1 cellular context compared by ENCODE assay signal in the genomic region with DNA sequence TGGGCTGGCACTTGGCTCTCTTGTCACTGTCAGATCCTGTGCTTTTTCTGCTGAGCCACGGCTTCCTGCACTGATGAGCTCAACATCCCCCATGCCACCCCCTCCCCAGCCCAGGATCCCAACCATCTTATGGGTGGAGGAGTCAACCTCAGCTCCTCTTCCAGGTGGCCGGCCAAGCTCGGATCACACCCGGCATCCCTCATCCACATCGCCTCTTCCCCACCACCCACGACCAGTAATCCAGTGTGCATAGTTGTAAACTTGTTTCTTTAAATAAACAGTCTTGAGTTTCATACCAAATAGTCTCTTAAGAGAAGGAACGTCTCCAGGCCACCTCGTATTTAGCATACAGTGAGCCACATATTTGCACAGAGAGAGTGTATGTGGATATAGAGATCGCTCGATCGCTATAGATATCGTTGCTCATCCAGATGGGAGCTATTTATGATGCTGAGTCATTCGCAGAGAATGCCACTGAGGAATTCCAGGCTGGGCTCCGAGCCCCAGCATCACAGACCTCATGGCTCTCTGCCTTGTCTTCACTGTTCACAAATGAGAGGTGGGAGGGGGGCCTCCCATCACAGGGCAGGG.
A peak's percentile ranks its signal among the peaks of the same experiment; 100 is the strongest.
TF ChIP-seq lines count a peak whose summit lies in the region.

No MANE protein-coding gene starts in this region.

TF ChIP-seq in HEK293, 187 proteins besides CTCF, POLR2A, EP300 and RAD21 (continued from another document):
- TF ChIP-seq, protein P1, sequence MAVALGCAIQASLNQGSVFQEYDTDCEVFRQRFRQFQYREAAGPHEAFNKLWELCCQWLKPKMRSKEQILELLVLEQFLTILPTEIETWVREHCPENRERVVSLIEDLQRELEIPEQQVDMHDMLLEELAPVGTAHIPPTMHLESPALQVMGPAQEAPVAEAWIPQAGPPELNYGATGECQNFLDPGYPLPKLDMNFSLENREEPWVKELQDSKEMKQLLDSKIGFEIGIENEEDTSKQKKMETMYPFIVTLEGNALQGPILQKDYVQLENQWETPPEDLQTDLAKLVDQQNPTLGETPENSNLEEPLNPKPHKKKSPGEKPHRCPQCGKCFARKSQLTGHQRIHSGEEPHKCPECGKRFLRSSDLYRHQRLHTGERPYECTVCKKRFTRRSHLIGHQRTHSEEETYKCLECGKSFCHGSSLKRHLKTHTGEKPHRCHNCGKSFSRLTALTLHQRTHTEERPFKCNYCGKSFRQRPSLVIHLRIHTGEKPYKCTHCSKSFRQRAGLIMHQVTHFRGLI (tag by site-specific recombination; IDR thresholded peaks at IDR 0.05) = no peak
- TF ChIP-seq ZNF169 (tag by site-specific recombination; IDR thresholded peaks at IDR 0.05) (no peak), ZNF791 (tag by site-specific recombination; IDR thresholded peaks at IDR 0.05) (no peak), ZNF776 (tag by site-specific recombination; IDR thresholded peaks at IDR 0.05; ENCODE audit: borderline replicate concordance) (no peak), EGR2 (tag by site-specific recombination; IDR thresholded peaks at IDR 0.05; ENCODE audit: low read depth) (peak; percentile 71), GLI4 (tag by site-specific recombination; IDR thresholded peaks at IDR 0.05) (no peak), ZNF202 (tag by site-specific recombination; IDR thresholded peaks at IDR 0.05; ENCODE audit: borderline replicate concordance) (no peak), ZBTB17 (tag by site-specific recombination; IDR thresholded peaks at IDR 0.05) (peak; percentile 81), YY2 (tag by site-specific recombination; IDR thresholded peaks at IDR 0.05) (no peak), ZEB2 (tag by site-specific recombination; IDR thresholded peaks at IDR 0.05) (0 out of 2 replicates have a peak, but pooled peaks have one; percentile 28), SP7 (tag by site-specific recombination; IDR thresholded peaks at IDR 0.05) (0 out of 2 replicates have a peak, but pooled peaks have one; percentile 18), ZNF561 (tag by site-specific recombination; IDR thresholded peaks at IDR 0.05; ENCODE audit: borderline replicate concordance) (no peak), ZNF211 (tag by site-specific recombination; IDR thresholded peaks at IDR 0.05; ENCODE audit: low read depth) (no peak), ZFHX2 (tag by site-specific recombination; conservative IDR thresholded peaks at IDR 0.05) (peak; percentile 69), ZBTB21 (tag by site-specific recombination; IDR thresholded peaks at IDR 0.05) (0 out of 2 replicates have a peak, but pooled peaks have one; percentile 33), ZNF624 (tag by site-specific recombination; IDR thresholded peaks at IDR 0.05) (no peak), ZNF549 (tag by site-specific recombination; IDR thresholded peaks at IDR 0.05) (no peak), ZNF335 (tag by site-specific recombination; conservative IDR thresholded peaks at IDR 0.05) (0 out of 2 replicates have a peak, but pooled peaks have one; percentile 14), ZNF138 (tag by site-specific recombination; IDR thresholded peaks at IDR 0.05; ENCODE audit: borderline replicate concordance) (no peak)
- TF ChIP-seq, protein P2, sequence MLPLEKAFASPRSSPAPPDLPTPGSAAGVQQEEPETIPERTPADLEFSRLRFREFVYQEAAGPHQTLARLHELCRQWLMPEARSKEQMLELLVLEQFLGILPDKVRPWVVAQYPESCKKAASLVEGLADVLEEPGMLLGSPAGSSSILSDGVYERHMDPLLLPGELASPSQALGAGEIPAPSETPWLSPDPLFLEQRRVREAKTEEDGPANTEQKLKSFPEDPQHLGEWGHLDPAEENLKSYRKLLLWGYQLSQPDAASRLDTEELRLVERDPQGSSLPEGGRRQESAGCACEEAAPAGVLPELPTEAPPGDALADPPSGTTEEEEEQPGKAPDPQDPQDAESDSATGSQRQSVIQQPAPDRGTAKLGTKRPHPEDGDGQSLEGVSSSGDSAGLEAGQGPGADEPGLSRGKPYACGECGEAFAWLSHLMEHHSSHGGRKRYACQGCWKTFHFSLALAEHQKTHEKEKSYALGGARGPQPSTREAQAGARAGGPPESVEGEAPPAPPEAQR (tag by site-specific recombination; IDR thresholded peaks at IDR 0.05) = no peak
- TF ChIP-seq, protein P3, sequence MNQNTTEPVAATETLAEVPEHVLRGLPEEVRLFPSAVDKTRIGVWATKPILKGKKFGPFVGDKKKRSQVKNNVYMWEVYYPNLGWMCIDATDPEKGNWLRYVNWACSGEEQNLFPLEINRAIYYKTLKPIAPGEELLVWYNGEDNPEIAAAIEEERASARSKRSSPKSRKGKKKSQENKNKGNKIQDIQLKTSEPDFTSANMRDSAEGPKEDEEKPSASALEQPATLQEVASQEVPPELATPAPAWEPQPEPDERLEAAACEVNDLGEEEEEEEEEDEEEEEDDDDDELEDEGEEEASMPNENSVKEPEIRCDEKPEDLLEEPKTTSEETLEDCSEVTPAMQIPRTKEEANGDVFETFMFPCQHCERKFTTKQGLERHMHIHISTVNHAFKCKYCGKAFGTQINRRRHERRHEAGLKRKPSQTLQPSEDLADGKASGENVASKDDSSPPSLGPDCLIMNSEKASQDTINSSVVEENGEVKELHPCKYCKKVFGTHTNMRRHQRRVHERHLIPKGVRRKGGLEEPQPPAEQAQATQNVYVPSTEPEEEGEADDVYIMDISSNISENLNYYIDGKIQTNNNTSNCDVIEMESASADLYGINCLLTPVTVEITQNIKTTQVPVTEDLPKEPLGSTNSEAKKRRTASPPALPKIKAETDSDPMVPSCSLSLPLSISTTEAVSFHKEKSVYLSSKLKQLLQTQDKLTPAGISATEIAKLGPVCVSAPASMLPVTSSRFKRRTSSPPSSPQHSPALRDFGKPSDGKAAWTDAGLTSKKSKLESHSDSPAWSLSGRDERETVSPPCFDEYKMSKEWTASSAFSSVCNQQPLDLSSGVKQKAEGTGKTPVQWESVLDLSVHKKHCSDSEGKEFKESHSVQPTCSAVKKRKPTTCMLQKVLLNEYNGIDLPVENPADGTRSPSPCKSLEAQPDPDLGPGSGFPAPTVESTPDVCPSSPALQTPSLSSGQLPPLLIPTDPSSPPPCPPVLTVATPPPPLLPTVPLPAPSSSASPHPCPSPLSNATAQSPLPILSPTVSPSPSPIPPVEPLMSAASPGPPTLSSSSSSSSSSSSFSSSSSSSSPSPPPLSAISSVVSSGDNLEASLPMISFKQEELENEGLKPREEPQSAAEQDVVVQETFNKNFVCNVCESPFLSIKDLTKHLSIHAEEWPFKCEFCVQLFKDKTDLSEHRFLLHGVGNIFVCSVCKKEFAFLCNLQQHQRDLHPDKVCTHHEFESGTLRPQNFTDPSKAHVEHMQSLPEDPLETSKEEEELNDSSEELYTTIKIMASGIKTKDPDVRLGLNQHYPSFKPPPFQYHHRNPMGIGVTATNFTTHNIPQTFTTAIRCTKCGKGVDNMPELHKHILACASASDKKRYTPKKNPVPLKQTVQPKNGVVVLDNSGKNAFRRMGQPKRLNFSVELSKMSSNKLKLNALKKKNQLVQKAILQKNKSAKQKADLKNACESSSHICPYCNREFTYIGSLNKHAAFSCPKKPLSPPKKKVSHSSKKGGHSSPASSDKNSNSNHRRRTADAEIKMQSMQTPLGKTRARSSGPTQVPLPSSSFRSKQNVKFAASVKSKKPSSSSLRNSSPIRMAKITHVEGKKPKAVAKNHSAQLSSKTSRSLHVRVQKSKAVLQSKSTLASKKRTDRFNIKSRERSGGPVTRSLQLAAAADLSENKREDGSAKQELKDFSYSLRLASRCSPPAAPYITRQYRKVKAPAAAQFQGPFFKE (tag by site-specific recombination; IDR thresholded peaks at IDR 0.05; ENCODE audit: borderline replicate concordance) = no peak
- TF ChIP-seq, protein P4, sequence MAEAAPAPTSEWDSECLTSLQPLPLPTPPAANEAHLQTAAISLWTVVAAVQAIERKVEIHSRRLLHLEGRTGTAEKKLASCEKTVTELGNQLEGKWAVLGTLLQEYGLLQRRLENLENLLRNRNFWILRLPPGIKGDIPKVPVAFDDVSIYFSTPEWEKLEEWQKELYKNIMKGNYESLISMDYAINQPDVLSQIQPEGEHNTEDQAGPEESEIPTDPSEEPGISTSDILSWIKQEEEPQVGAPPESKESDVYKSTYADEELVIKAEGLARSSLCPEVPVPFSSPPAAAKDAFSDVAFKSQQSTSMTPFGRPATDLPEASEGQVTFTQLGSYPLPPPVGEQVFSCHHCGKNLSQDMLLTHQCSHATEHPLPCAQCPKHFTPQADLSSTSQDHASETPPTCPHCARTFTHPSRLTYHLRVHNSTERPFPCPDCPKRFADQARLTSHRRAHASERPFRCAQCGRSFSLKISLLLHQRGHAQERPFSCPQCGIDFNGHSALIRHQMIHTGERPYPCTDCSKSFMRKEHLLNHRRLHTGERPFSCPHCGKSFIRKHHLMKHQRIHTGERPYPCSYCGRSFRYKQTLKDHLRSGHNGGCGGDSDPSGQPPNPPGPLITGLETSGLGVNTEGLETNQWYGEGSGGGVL (tag by site-specific recombination; IDR thresholded peaks at IDR 0.05) = 0 out of 2 replicates have a peak, but pooled peaks have one; percentile 9
- TF ChIP-seq, protein P5, sequence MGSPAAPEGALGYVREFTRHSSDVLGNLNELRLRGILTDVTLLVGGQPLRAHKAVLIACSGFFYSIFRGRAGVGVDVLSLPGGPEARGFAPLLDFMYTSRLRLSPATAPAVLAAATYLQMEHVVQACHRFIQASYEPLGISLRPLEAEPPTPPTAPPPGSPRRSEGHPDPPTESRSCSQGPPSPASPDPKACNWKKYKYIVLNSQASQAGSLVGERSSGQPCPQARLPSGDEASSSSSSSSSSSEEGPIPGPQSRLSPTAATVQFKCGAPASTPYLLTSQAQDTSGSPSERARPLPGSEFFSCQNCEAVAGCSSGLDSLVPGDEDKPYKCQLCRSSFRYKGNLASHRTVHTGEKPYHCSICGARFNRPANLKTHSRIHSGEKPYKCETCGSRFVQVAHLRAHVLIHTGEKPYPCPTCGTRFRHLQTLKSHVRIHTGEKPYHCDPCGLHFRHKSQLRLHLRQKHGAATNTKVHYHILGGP (tag by site-specific recombination; IDR thresholded peaks at IDR 0.05) = no peak
- TF ChIP-seq, protein P6, sequence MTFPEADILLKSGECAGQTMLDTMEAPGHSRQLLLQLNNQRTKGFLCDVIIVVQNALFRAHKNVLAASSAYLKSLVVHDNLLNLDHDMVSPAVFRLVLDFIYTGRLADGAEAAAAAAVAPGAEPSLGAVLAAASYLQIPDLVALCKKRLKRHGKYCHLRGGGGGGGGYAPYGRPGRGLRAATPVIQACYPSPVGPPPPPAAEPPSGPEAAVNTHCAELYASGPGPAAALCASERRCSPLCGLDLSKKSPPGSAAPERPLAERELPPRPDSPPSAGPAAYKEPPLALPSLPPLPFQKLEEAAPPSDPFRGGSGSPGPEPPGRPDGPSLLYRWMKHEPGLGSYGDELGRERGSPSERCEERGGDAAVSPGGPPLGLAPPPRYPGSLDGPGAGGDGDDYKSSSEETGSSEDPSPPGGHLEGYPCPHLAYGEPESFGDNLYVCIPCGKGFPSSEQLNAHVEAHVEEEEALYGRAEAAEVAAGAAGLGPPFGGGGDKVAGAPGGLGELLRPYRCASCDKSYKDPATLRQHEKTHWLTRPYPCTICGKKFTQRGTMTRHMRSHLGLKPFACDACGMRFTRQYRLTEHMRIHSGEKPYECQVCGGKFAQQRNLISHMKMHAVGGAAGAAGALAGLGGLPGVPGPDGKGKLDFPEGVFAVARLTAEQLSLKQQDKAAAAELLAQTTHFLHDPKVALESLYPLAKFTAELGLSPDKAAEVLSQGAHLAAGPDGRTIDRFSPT (tag by site-specific recombination; IDR thresholded peaks at IDR 0.05) = no peak
